1 cellular context compared by ENCODE assay signal in genomic region chr6:31680841-31681671, GRCh38.
A peak's percentile ranks its signal among the peaks of the same experiment; 100 is the strongest.
TF ChIP-seq lines count a peak whose summit lies in the region.

A gene with protein sequence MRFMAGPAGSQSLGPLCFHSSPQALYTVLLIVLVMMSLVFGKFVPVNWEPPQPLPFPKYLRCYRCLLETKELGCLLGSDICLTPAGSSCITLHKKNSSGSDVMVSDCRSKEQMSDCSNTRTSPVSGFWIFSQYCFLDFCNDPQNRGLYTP (minus strand): TSS chr6:31681067. CDS start chr6:31680373, 694 bp downstream.

TF ChIP-seq in HepG2, 621 proteins besides CTCF, POLR2A, EP300 and RAD21 (continued from another document and continues in another):
- TF ChIP-seq UBTF (CRISPR knock-in tag; IDR thresholded peaks at IDR 0.05) (no peak), HNF4G (IDR thresholded peaks at IDR 0.05; ENCODE audit: borderline replicate concordance, low read depth, low read length) (no peak; the same call in 1 of the 2 replicates), HNF4G (CRISPR knock-in tag; IDR thresholded peaks at IDR 0.05; ENCODE audit: borderline replicate concordance, low read depth) (no peak), ZZZ3 (CRISPR knock-in tag; IDR thresholded peaks at IDR 0.05; ENCODE audit: borderline replicate concordance) (no peak), ZNF503 (CRISPR knock-in tag; IDR thresholded peaks at IDR 0.05) (no peak), ZNF292 (CRISPR knock-in tag; IDR thresholded peaks at IDR 0.05; ENCODE audit: borderline replicate concordance, low read depth) (no peak), ZSCAN31 (CRISPR knock-in tag; IDR thresholded peaks at IDR 0.05; ENCODE audit: low read depth) (no peak), ZNF557 (CRISPR knock-in tag; IDR thresholded peaks at IDR 0.05) (no peak), CEBPZ (IDR thresholded peaks at IDR 0.05; ENCODE audit: low read length) (no peak), SIN3B (IDR thresholded peaks at IDR 0.05; ENCODE audit: low read length) (no peak), MZF1 (CRISPR knock-in tag; IDR thresholded peaks at IDR 0.05; ENCODE audit: borderline replicate concordance) (no peak), ZNF263 (CRISPR knock-in tag; IDR thresholded peaks at IDR 0.05) (0 out of 2 replicates have a peak, but pooled peaks have one; percentile 37), ATF2 (CRISPR knock-in tag; IDR thresholded peaks at IDR 0.05) (0 out of 2 replicates have a peak, but pooled peaks have one; percentile 31), SMARCE1 (IDR thresholded peaks at IDR 0.05; ENCODE audit: borderline replicate concordance) (no peak), MAX (IDR thresholded peaks at IDR 0.05) (peak; percentile 24; the same call in 1 of the 2 replicates), ZBTB42 (CRISPR knock-in tag; IDR thresholded peaks at IDR 0.05) (no peak), HMG20B (CRISPR knock-in tag; conservative IDR thresholded peaks at IDR 0.05) (no peak), RXRB (CRISPR knock-in tag; IDR thresholded peaks at IDR 0.05; ENCODE audit: borderline replicate concordance) (peak; percentile 72; the same call in 1 of the 2 replicates), TCF12 (IDR thresholded peaks at IDR 0.05) (no peak), TCF12 (CRISPR knock-in tag; IDR thresholded peaks at IDR 0.05) (no peak), XRCC5 (optimal IDR thresholded peaks at IDR 0.05; ENCODE audit: low read length) (peak; percentile 34), NR2C2 (CRISPR knock-in tag; IDR thresholded peaks at IDR 0.05; ENCODE audit: borderline replicate concordance) (no peak), SRSF9 (IDR thresholded peaks at IDR 0.05; ENCODE audit: borderline replicate concordance, insufficient read depth, low read depth, low read length, poor library complexity, severe bottlenecking) (no peak), MXD4 (CRISPR knock-in tag; IDR thresholded peaks at IDR 0.05) (0 out of 2 replicates have a peak, but pooled peaks have one; percentile 50), TSC22D2 (CRISPR knock-in tag; IDR thresholded peaks at IDR 0.05; ENCODE audit: borderline replicate concordance) (peak; percentile 69; the same call in 1 of the 2 replicates), ZNF782 (CRISPR knock-in tag; IDR thresholded peaks at IDR 0.05; ENCODE audit: borderline replicate concordance) (peak; percentile 16; the same call in 1 of the 2 replicates), ZNF383 (CRISPR knock-in tag; IDR thresholded peaks at IDR 0.05; ENCODE audit: borderline replicate concordance) (no peak), ZNF660 (CRISPR knock-in tag; IDR thresholded peaks at IDR 0.05; ENCODE audit: borderline replicate concordance, low read depth) (no peak), ZNF362 (CRISPR knock-in tag; IDR thresholded peaks at IDR 0.05; ENCODE audit: borderline replicate concordance) (peak; percentile 40; the same call in 1 of the 2 replicates), SMC3 (IDR thresholded peaks at IDR 0.05; ENCODE audit: low read length) (peak; percentile 92), SPEN (CRISPR knock-in tag; IDR thresholded peaks at IDR 0.05; ENCODE audit: low read depth) (no peak), RCOR2 (CRISPR knock-in tag; IDR thresholded peaks at IDR 0.05) (no peak)
- TF ChIP-seq, protein P1, sequence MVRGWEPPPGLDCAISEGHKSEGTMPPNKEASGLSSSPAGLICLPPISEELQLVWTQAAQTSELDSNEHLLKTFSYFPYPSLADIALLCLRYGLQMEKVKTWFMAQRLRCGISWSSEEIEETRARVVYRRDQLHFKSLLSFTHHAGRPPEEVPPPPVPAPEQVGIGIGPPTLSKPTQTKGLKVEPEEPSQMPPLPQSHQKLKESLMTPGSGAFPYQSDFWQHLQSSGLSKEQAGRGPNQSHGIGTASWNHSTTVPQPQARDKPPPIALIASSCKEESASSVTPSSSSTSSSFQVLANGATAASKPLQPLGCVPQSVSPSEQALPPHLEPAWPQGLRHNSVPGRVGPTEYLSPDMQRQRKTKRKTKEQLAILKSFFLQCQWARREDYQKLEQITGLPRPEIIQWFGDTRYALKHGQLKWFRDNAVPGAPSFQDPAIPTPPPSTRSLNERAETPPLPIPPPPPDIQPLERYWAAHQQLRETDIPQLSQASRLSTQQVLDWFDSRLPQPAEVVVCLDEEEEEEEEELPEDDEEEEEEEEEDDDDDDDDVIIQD (CRISPR knock-in tag; IDR thresholded peaks at IDR 0.05; ENCODE audit: low read depth): no peak
- TF ChIP-seq, protein P2, sequence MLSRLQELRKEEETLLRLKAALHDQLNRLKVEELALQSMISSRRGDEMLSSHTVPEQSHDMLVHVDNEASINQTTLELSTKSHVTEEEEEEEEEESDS (CRISPR knock-in tag; IDR thresholded peaks at IDR 0.05; ENCODE audit: borderline replicate concordance): no peak
- TF ChIP-seq, protein P3, sequence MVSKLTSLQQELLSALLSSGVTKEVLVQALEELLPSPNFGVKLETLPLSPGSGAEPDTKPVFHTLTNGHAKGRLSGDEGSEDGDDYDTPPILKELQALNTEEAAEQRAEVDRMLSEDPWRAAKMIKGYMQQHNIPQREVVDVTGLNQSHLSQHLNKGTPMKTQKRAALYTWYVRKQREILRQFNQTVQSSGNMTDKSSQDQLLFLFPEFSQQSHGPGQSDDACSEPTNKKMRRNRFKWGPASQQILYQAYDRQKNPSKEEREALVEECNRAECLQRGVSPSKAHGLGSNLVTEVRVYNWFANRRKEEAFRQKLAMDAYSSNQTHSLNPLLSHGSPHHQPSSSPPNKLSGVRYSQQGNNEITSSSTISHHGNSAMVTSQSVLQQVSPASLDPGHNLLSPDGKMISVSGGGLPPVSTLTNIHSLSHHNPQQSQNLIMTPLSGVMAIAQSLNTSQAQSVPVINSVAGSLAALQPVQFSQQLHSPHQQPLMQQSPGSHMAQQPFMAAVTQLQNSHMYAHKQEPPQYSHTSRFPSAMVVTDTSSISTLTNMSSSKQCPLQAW (CRISPR knock-in tag; IDR thresholded peaks at IDR 0.05): 0 out of 2 replicates have a peak, but pooled peaks have one; percentile 30
- TF ChIP-seq, protein P4, sequence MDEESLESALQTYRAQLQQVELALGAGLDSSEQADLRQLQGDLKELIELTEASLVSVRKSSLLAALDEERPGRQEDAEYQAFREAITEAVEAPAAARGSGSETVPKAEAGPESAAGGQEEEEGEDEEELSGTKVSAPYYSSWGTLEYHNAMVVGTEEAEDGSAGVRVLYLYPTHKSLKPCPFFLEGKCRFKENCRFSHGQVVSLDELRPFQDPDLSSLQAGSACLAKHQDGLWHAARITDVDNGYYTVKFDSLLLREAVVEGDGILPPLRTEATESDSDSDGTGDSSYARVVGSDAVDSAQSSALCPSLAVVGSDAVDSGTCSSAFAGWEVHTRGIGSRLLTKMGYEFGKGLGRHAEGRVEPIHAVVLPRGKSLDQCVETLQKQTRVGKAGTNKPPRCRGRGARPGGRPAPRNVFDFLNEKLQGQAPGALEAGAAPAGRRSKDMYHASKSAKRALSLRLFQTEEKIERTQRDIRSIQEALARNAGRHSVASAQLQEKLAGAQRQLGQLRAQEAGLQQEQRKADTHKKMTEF (CRISPR knock-in tag; IDR thresholded peaks at IDR 0.05): 0 out of 2 replicates have a peak, but pooled peaks have one; percentile 33
